ENCODE assay signal across 20 cellular contexts in genomic region chr2:239815638-239816035, GRCh38.
DNase-seq lines count a peak whose midpoint lies in the region; ATAC-seq, FAIRE-seq and TF ChIP-seq lines count a peak whose summit lies in the region.
"Had no signal": no experiment of that assay in that cellular context is flagged by ENCODE, and none has a peak within 500 bp of the region (broad histone marks: within the 10 kb centered on the region; RNA-seq: fewer than 3 reads in every experiment).

No MANE protein-coding gene starts in this region.

- peaks cover 10 to 37% of the 10 kb centered on the region in 2 experiments; a peak in 4 of 5 replicates for H3K27me3 ChIP-seq in HepG2 (ENCODE audit: control insufficient read depth in 1 of 2, insufficient read depth in 2 of 2, low read length in 2 of 2)
- H3K27me3 ChIP-seq in right lobe of liver: no peaks in the 10 kb centered on the region
- H3K27me3 ChIP-seq in small intestine (ENCODE audit: control insufficient read depth in 2 of 2, insufficient read depth in 2 of 2, low read length in 2 of 2): no peaks in the 10 kb centered on the region
- H3K27me3 ChIP-seq: colonic mucosa had no signal

- H3K36me3 ChIP-seq in HepG2 (replicated peaks in 1 of 2; ENCODE audit: control insufficient read depth in 1 of 2, insufficient read depth in 2 of 2, low read length in 2 of 2) (no peaks in the 10 kb centered on the region), right lobe of liver (no peaks in the 10 kb centered on the region), mesodermal cell (ENCODE audit: control insufficient read depth, insufficient read depth, low read length) (no peaks in the 10 kb centered on the region), small intestine (ENCODE audit: control insufficient read depth in 2 of 2, insufficient read depth in 2 of 2, low read length in 2 of 2) (no peaks in the 10 kb centered on the region)
- H3K36me3 ChIP-seq: breast epithelium, colonic mucosa had no signal

- DNase-seq in HepG2 (ENCODE audit: low spot score) (no peak), right lobe of liver (no peak), small intestine (no peak)
- DNase-seq in stimulated activated CD8-positive, alpha-beta memory T cell treated with anti-CD3 and anti-CD28 coated beads, Interleukin-4, amount 100 ng/mL, for 48 hours: no peak
- DNase-seq: activated CD4-positive, alpha-beta memory T cell treated with anti-CD3 and anti-CD28 coated beads, Interleukin-2, amount 10 ng/mL, durations not matched to agents 7 days and 5 days; CD4-positive, alpha-beta T cell; colonic mucosa; DMS153; effector memory CD8-positive, alpha-beta T cell; GF-D8; H9; KBM-7; naive thymus-derived CD4-positive, alpha-beta T cell; NCI-H1694; T-helper 2 cell had no signal

- no TSS peak for BruUV-seq in HepG2 (replicated peaks; lab: Mats Ljungman, UMichigan)

- no peaks in the 10 kb centered on the region for H4K20me1 ChIP-seq in HepG2 (ENCODE audit: insufficient read depth, low read length)

- H3K4me3 ChIP-seq in HepG2 (replicated peaks in 1 of 3; ENCODE audit: insufficient read depth in 1 of 3, low read depth in 2 of 3, low read length in 3 of 3): no peak overlapping the region
- no peak overlapping the region for H3K4me3 ChIP-seq in right lobe of liver
- H3K4me3 ChIP-seq in mesodermal cell (ENCODE audit: extremely low read depth, insufficient read depth, low read length, poor library complexity, severe bottlenecking): no peak overlapping the region
- H3K4me3 ChIP-seq in small intestine (ENCODE audit: low read depth in 1 of 2, low read length in 2 of 2): no peak overlapping the region
- H3K4me3 ChIP-seq: breast epithelium, colonic mucosa had no signal

- H2AFZ ChIP-seq in HepG2 (ENCODE audit: low read length): no peak overlapping the region

- ATAC-seq in HepG2 (no peak), right lobe of liver (no peak), GM18858 (IDR thresholded peaks at IDR 0.05; ENCODE audit: unreplicated experiment) (no peak), GM21360 (IDR thresholded peaks at IDR 0.05; ENCODE audit: unreplicated experiment) (no peak)
- ATAC-seq: effector memory CD8-positive, alpha-beta T cell; naive thymus-derived CD4-positive, alpha-beta T cell had no signal

- no peaks in the 10 kb centered on the region for H3K79me2 ChIP-seq in HepG2 (ENCODE audit: insufficient read depth, low read length)

- in situ Hi-C loops in HepG2 (cut with HindIII; ENCODE audit: extremely low pct_ligation_motif_present, low pct_unique_long_range_greater_than_20kb): no loop called here

- no peak for FAIRE-seq in HepG2 (lab: Jason Lieb, UNC)
- no peak for FAIRE-seq in small intestine (lab: Jason Lieb, UNC)

- no peak overlapping the region for H3K9ac ChIP-seq in HepG2 (ENCODE audit: insufficient read depth, low read depth, low read length)

- intact Hi-C loops in HepG2 (cut with micrococcal nuclease; ENCODE audit: unreplicated experiment) (no loop called here), right lobe of liver (cut with DNase I) (no loop called here)

- H3K4me1 ChIP-seq in HepG2 (ENCODE audit: insufficient read depth, low read length) (peaks cover 11% of the 10 kb centered on the region; the same call in 1 of the 2 replicates), right lobe of liver (no peaks in the 10 kb centered on the region), mesodermal cell (ENCODE audit: control insufficient read depth, insufficient read depth, low read length, poor library complexity, severe bottlenecking) (peaks cover 7% of the 10 kb centered on the region), small intestine (ENCODE audit: control insufficient read depth in 2 of 2, insufficient read depth in 1 of 2, low read depth in 1 of 2, low read length in 1 of 2) (no peaks in the 10 kb centered on the region)
- H3K4me1 ChIP-seq: breast epithelium, colonic mucosa had no signal

- CTCF ChIA-PET in HepG2 (lab: Yijun Ruan, JAX; ENCODE audit: low intra/inter-chr PET ratio, low total read pairs): no interaction called here

- POLR2A ChIA-PET in HepG2 (lab: Yijun Ruan, JAX): no interaction called here

- TF ChIP-seq POLR2A in HepG2 (IDR thresholded peaks at IDR 0.05; ENCODE audit: insufficient read depth in 1 of 2, low read depth in 2 of 2, low read length in 2 of 2) (no peak), right lobe of liver (IDR thresholded peaks at IDR 0.05) (no peak)

- WGBS in HepG2 (ENCODE audit: low lambda C conversion rate): 44% methylated on average over 7 of the region's 11 CpGs
- 36% methylated on average over 11 of the region's 11 CpGs for WGBS in right lobe of liver (ENCODE audit: insufficient coverage, low coverage, low lambda C conversion rate, missing lambda C conversion rate)
- WGBS in mesodermal cell (ENCODE audit: insufficient coverage in 2 of 2), 2 experiments: 88 to 90% methylated on average over 9 to 11 of the region's 11 CpGs
- WGBS in small intestine, 3 donors: 40 to 49% (median 45%) methylated on average over 11 of the region's 11 CpGs

- H3K9me3 ChIP-seq in HepG2 (ENCODE audit: low read length) (no peaks in the 10 kb centered on the region), right lobe of liver (no peaks in the 10 kb centered on the region), mesodermal cell (ENCODE audit: control insufficient read depth, low read length) (no peaks in the 10 kb centered on the region), small intestine (ENCODE audit: control insufficient read depth, low read depth) (no peaks in the 10 kb centered on the region)
- H3K9me3 ChIP-seq: breast epithelium, colonic mucosa had no signal

- TF ChIP-seq CTCF in HepG2 (CRISPR knock-in tag; IDR thresholded peaks at IDR 0.05) (no peak; the same call in 1 of the 2 replicates), right lobe of liver (IDR thresholded peaks at IDR 0.05) (no peak), VCaP (conservative IDR thresholded peaks at IDR 0.05) (no peak)

- no peak for TF ChIP-seq RAD21 in HepG2 (CRISPR knock-in tag; IDR thresholded peaks at IDR 0.05)

- peak overlapping the region; percentile 12; the same call in 1 of the 2 replicates for H3K4me2 ChIP-seq in HepG2 (ENCODE audit: low read depth, low read length)

- TF ChIP-seq EP300 in HepG2 (IDR thresholded peaks at IDR 0.05; ENCODE audit: low read depth in 2 of 2, low read length in 2 of 2): no peak; a peak in 1 of 4 replicates
- TF ChIP-seq EP300 in HepG2 (CRISPR knock-in tag; IDR thresholded peaks at IDR 0.05; ENCODE audit: borderline replicate concordance): no peak

- H3K27ac ChIP-seq in HepG2 (ENCODE audit: extremely low read length, insufficient read depth, low read length): no peak overlapping the region
- no peak overlapping the region for H3K27ac ChIP-seq in right lobe of liver
- H3K27ac ChIP-seq in VCaP: peak overlapping the region; percentile 71
- peak overlapping the region; percentile 23 for H3K27ac ChIP-seq in mesodermal cell (ENCODE audit: low read depth, low read length, severe bottlenecking)
- H3K27ac ChIP-seq in small intestine (ENCODE audit: low read depth in 1 of 2, low read length in 1 of 2): peak overlapping the region in 1 of 2 donors; percentile 66
- H3K27ac ChIP-seq: colonic mucosa had no signal

TF ChIP-seq in HepG2, 621 proteins besides CTCF, POLR2A, EP300 and RAD21 (continues in another document):
- TF ChIP-seq CSRNP2 (CRISPR knock-in tag; conservative IDR thresholded peaks at IDR 0.05; ENCODE audit: low read depth): no peak
- TF ChIP-seq, protein P1, sequence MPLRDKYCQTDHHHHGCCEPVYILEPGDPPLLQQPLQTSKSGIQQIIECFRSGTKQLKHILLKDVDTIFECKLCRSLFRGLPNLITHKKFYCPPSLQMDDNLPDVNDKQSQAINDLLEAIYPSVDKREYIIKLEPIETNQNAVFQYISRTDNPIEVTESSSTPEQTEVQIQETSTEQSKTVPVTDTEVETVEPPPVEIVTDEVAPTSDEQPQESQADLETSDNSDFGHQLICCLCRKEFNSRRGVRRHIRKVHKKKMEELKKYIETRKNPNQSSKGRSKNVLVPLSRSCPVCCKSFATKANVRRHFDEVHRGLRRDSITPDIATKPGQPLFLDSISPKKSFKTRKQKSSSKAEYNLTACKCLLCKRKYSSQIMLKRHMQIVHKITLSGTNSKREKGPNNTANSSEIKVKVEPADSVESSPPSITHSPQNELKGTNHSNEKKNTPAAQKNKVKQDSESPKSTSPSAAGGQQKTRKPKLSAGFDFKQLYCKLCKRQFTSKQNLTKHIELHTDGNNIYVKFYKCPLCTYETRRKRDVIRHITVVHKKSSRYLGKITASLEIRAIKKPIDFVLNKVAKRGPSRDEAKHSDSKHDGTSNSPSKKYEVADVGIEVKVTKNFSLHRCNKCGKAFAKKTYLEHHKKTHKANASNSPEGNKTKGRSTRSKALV (CRISPR knock-in tag; IDR thresholded peaks at IDR 0.05): no peak
- TF ChIP-seq ZNF263 (CRISPR knock-in tag; IDR thresholded peaks at IDR 0.05): peak; percentile 95
- TF ChIP-seq FOXP1 (IDR thresholded peaks at IDR 0.05): no peak
- 0 out of 2 replicates have a peak, but pooled peaks have one; percentile 11 for TF ChIP-seq FOXP1 (CRISPR knock-in tag; IDR thresholded peaks at IDR 0.05)
- TF ChIP-seq FOXA3 (CRISPR knock-in tag; IDR thresholded peaks at IDR 0.05): peak; percentile 75

Comparison
In these comparisons a context has a peak if more than half of its experiments do, and no peak if none do; other contexts are left out.
1. H3K27ac ChIP-seq: peak in VCaP (single experiment) and mesodermal cell (single experiment); none in HepG2 (single experiment) and right lobe of liver (0 of 3).